Comparison of ENCODE assay signal across 22 cellular contexts in genomic region chr14:99538733-99539132, GRCh38. TPM values are rescaled to one million over a fixed set of nuclear protein-coding genes. Genes with fewer than 3 reads are reported as not detected.
DNase-seq lines count a peak whose midpoint lies in the region; ATAC-seq and TF ChIP-seq lines count a peak whose summit lies in the region.
"Had no signal": no experiment of that assay in that cellular context is flagged by ENCODE, and none has a peak within 500 bp of the region (broad histone marks: within the 10 kb centered on the region; RNA-seq: fewer than 3 reads in every experiment).

No MANE protein-coding gene starts in this region.

- no peak for TF ChIP-seq CTCF in HCT116 (IDR thresholded peaks at IDR 0.05 in 2 of 3, conservative IDR thresholded peaks at IDR 0.05 in 1 of 3; ENCODE audit: borderline replicate concordance in 1 of 3, insufficient read depth in 1 of 3, low read depth in 2 of 3, low read length in 2 of 3)
- TF ChIP-seq CTCF in RWPE2 (IDR thresholded peaks at IDR 0.05; ENCODE audit: poor library complexity, severe bottlenecking), result no peak
- TF ChIP-seq CTCF in mesothelial cell of epicardium (IDR thresholded peaks at IDR 0.05; ENCODE audit: unreplicated experiment), result no peak

- TF ChIP-seq RAD21 in HCT116 (IDR thresholded peaks at IDR 0.05; ENCODE audit: low read depth), result no peak

- peak overlapping the region; percentile 61 for H3K4me2 ChIP-seq in HCT116 (ENCODE audit: low read length)

- no peaks in the 10 kb centered on the region for H4K20me1 ChIP-seq in HCT116 (ENCODE audit: insufficient read depth)

- H3K36me3 ChIP-seq in HCT116 (ENCODE audit: control insufficient read depth in 1 of 2, insufficient read depth in 2 of 2, low read length in 2 of 2) (no peaks in the 10 kb centered on the region), RWPE2 (ENCODE audit: low read depth) (peaks cover 3% of the 10 kb centered on the region; the same call in 1 of the 2 replicates)
- H3K36me3 ChIP-seq: lower lobe of right lung, MG63 had no signal

- ATAC-seq in HCT116 (no peak), RWPE2 (ENCODE audit: low read depth) (no peak), GM18861 (IDR thresholded peaks at IDR 0.05; ENCODE audit: unreplicated experiment) (no peak)
- peak; percentile 42 to 49 for ATAC-seq in stimulated activated naive B cell treated with anti-CD40 and anti-IgM and Interleukin-4, amounts not matched to agents 10 μg/mL and 1 μg/mL and 100 μg/mL, for 72 hours (replicated peaks)
- ATAC-seq: PC-3 had no signal

- H3K9me3 ChIP-seq in HCT116 (ENCODE audit: control insufficient read depth in 1 of 2, insufficient read depth in 1 of 2, low read depth in 1 of 2, low read length in 2 of 2) (no peaks in the 10 kb centered on the region), RWPE2 (ENCODE audit: severe bottlenecking) (no peaks in the 10 kb centered on the region)
- H3K9me3 ChIP-seq: lower lobe of right lung, MG63 had no signal

- H3K9me3 Mint-ChIP-seq in mesothelial cell of epicardium, result no peaks in the 10 kb centered on the region
- no peaks in the 10 kb centered on the region for H3K9me3 Mint-ChIP-seq in stimulated activated naive B cell treated with anti-CD40 and anti-IgM and Interleukin-4, amounts not matched to agents 10 μg/mL and 1 μg/mL and 100 μg/mL, for 72 hours
- H3K9me3 Mint-ChIP-seq: activated CD4-positive, alpha-beta T cell treated with anti-CD3 and anti-CD28 coated beads, Interleukin-2, amount 10 ng/mL, durations not matched to agents 24 days and 14 days; endodermal cell had no signal

- peaks cover 48% of the 10 kb centered on the region for H3K4me1 Mint-ChIP-seq in mesothelial cell of epicardium
- peaks cover 9 to 12% of the 10 kb centered on the region in 2 donors for H3K4me1 Mint-ChIP-seq in stimulated activated naive B cell treated with anti-CD40 and anti-IgM and Interleukin-4, amounts not matched to agents 10 μg/mL and 1 μg/mL and 100 μg/mL, for 72 hours
- H3K4me1 Mint-ChIP-seq: activated CD4-positive, alpha-beta T cell treated with anti-CD3 and anti-CD28 coated beads, Interleukin-2, amount 10 ng/mL, durations not matched to agents 24 days and 14 days had no signal

- no peaks in the 10 kb centered on the region for H3K27me3 ChIP-seq in HCT116 (ENCODE audit: insufficient read depth, low read length)
- no peaks in the 10 kb centered on the region for H3K27me3 ChIP-seq in RWPE2 (ENCODE audit: insufficient read depth, poor library complexity, severe bottlenecking)
- H3K27me3 ChIP-seq: MG63 had no signal

- no peak for TF ChIP-seq POLR2A in HCT116 (IDR thresholded peaks at IDR 0.05; ENCODE audit: borderline replicate concordance, extremely low read depth, insufficient read depth, insufficient read length)

- no peaks in the 10 kb centered on the region for H3K9me2 ChIP-seq in HCT116 (ENCODE audit: insufficient read depth)

- intact Hi-C loops in HCT116 (cut with micrococcal nuclease), result no loop called here

- BruUV-seq in HCT116 (replicated peaks; lab: Mats Ljungman, UMichigan), result no TSS peak

- H3K27me3 Mint-ChIP-seq in mesothelial cell of epicardium (ENCODE audit: low read depth), result no peaks in the 10 kb centered on the region
- H3K27me3 Mint-ChIP-seq in stimulated activated naive B cell treated with anti-CD40 and anti-IgM and Interleukin-4, amounts not matched to agents 10 μg/mL and 1 μg/mL and 100 μg/mL, for 72 hours, result peaks cover 24 to 26% of the 10 kb centered on the region in 2 donors
- H3K27me3 Mint-ChIP-seq: activated CD4-positive, alpha-beta T cell treated with anti-CD3 and anti-CD28 coated beads, Interleukin-2, amount 10 ng/mL, durations not matched to agents 24 days and 14 days; CD4-positive, alpha-beta memory T cell had no signal

- H3K4me1 ChIP-seq in HCT116 (ENCODE audit: control insufficient read depth in 1 of 2, insufficient read depth in 2 of 2, low read length in 2 of 2) (peaks cover 18 to 35% of the 10 kb centered on the region in 2 experiments), RWPE2 (ENCODE audit: insufficient read depth, poor library complexity, severe bottlenecking) (peaks cover 33% of the 10 kb centered on the region)

- H3K27ac ChIP-seq in HCT116 (ENCODE audit: low read depth, low read length) (no peak overlapping the region), RWPE2 (ENCODE audit: poor library complexity, severe bottlenecking) (peak overlapping the region; percentile 69)
- H3K27ac ChIP-seq: lower lobe of right lung had no signal

- peaks cover 35% of the 10 kb centered on the region for H3K79me2 ChIP-seq in HCT116 (ENCODE audit: insufficient read depth, low read length)

- no peak overlapping the region for H3K9ac ChIP-seq in HCT116 (ENCODE audit: low read length)

- POLR2A ChIA-PET in HCT116 (lab: Charles Lee), result no interaction called here

- no peaks in the 10 kb centered on the region for H3K36me3 Mint-ChIP-seq in mesothelial cell of epicardium
- no peaks in the 10 kb centered on the region for H3K36me3 Mint-ChIP-seq in stimulated activated naive B cell treated with anti-CD40 and anti-IgM and Interleukin-4, amounts not matched to agents 10 μg/mL and 1 μg/mL and 100 μg/mL, for 72 hours
- H3K36me3 Mint-ChIP-seq: CD4-positive, alpha-beta memory T cell had no signal

- no peak overlapping the region for H2AFZ ChIP-seq in HCT116 (ENCODE audit: low read depth, low read length, poor library complexity, severe bottlenecking)

- no peak overlapping the region for H3K4me3 Mint-ChIP-seq in mesothelial cell of epicardium
- H3K4me3 Mint-ChIP-seq in stimulated activated naive B cell treated with anti-CD40 and anti-IgM and Interleukin-4, amounts not matched to agents 10 μg/mL and 1 μg/mL and 100 μg/mL, for 72 hours, result no peak overlapping the region
- H3K4me3 Mint-ChIP-seq: activated CD4-positive, alpha-beta T cell treated with anti-CD3 and anti-CD28 coated beads, Interleukin-2, amount 10 ng/mL, durations not matched to agents 24 days and 14 days; CD4-positive, alpha-beta memory T cell; endodermal cell had no signal

- CTCF ChIA-PET in HCT116 (lab: Charles Lee), result no interaction called here

- RAD21 ChIA-PET in HCT116 (lab: Charles Lee; ENCODE audit: low non-redundant PET in 1 of 2, low total read pairs in 2 of 2, uncharacterized antibody in 2 of 2, unreplicated experiment in 2 of 2), result no interaction called here

- no peak overlapping the region for H3K4me3 ChIP-seq in HCT116 (replicated peaks in 1 of 2; ENCODE audit: low read depth in 1 of 2, low read length in 2 of 2)
- no peak overlapping the region for H3K4me3 ChIP-seq in RWPE2 (ENCODE audit: severe bottlenecking)
- H3K4me3 ChIP-seq: lower lobe of right lung, MG63 had no signal

- H3K27ac Mint-ChIP-seq in mesothelial cell of epicardium, result peak overlapping the region; percentile 86
- peak overlapping the region; percentile 31 for H3K27ac Mint-ChIP-seq in stimulated activated naive B cell treated with anti-CD40 and anti-IgM and Interleukin-4, amounts not matched to agents 10 μg/mL and 1 μg/mL and 100 μg/mL, for 72 hours
- H3K27ac Mint-ChIP-seq: activated CD4-positive, alpha-beta T cell treated with anti-CD3 and anti-CD28 coated beads, Interleukin-2, amount 10 ng/mL, durations not matched to agents 24 days and 14 days; endodermal cell had no signal

- DNase-seq in HCT116 (ENCODE audit: low read depth, low spot score), result no peak
- no peak for DNase-seq in RWPE2 (ENCODE audit: low spot score)
- no peak for DNase-seq in mesothelial cell of epicardium (ENCODE audit: low spot score in 2 of 2, unreplicated experiment in 2 of 2)
- no peak for DNase-seq in stimulated activated naive B cell treated with anti-CD40 and anti-IgM and Interleukin-4, amounts not matched to agents 10 μg/mL and 1 μg/mL and 100 μg/mL, for 72 hours
- DNase-seq in AG08395 (ENCODE audit: low spot score), result no peak
- no peak for DNase-seq in NCI-H187 treated with DMSO at 0.1 percent for 48 hours (lab: John Stamatoyannopoulos, UW)
- DNase-seq: activated CD4-positive, alpha-beta T cell treated with anti-CD3 and anti-CD28 coated beads, Interleukin-2, amount 10 ng/mL, durations not matched to agents 24 days and 14 days; activated naive CD4-positive, alpha-beta T cell treated with anti-CD3 and anti-CD28 coated beads, Interleukin-2, amount 50 U/mL, for 16 hours; CD4-positive, alpha-beta memory T cell; cortex of kidney; DMS153; lower lobe of right lung; MG63; NCI-H1417; NCI-H82; PC-3; SIG-M5; small intestine; stimulated activated CD4-positive, alpha-beta T cell treated with anti-CD3 and anti-CD28 coated beads, Interleukin-2, amount 100 ng/mL, for 24 hours; T-helper 1 cell had no signal

TF ChIP-seq in HCT116, 20 proteins besides CTCF, POLR2A, EP300 and RAD21 (continues in another document):
- TF ChIP-seq ZNF274 (IDR thresholded peaks at IDR 0.05; ENCODE audit: low read depth, low read length) (no peak), ELF1 (IDR thresholded peaks at IDR 0.05; ENCODE audit: borderline replicate concordance, low read depth) (no peak), SRF (IDR thresholded peaks at IDR 0.05; ENCODE audit: low read depth) (no peak), CBX3 (IDR thresholded peaks at IDR 0.05; ENCODE audit: low read depth) (no peak), POLR2AphosphoS5 (IDR thresholded peaks at IDR 0.05; ENCODE audit: low read depth, low read length) (no peak), ZBTB33 (IDR thresholded peaks at IDR 0.05; ENCODE audit: extremely low read depth, insufficient replicate concordance, low read length) (no peak)

RNA-seq across cellular contexts. Expression of gene CCNK, which starts 57.5 kb away (rescaled TPM):
- total RNA-seq in HCT116 (2021; ENCODE audit: unreplicated experiment), result 68.2 TPM
- 29.1 and 40.5 TPM in 2 replicates for polyA plus RNA-seq in HCT116 (2012)
- 65.1 to 71.9 TPM (median 67.9 TPM) in 3 replicates for total RNA-seq in mesothelial cell of epicardium

RNA-seq across cellular contexts. Expression of gene SETD3, which starts 58.1 kb away (rescaled TPM):
- total RNA-seq in HCT116 (2021; ENCODE audit: unreplicated experiment) (46.6 TPM), mesothelial cell of epicardium (47.4 to 49.3 TPM (median 47.7 TPM) in 3 replicates)
- 15.3 and 21.7 TPM in 2 replicates for polyA plus RNA-seq in HCT116 (2012)

Comparison
In these comparisons a context has a peak if more than half of its experiments do, and no peak if none do; other contexts are left out.
1. ATAC-seq: peak in stimulated activated naive B cell treated with anti-CD40 and anti-IgM and Interleukin-4, amounts not matched to agents 10 μg/mL and 1 μg/mL and 100 μg/mL, for 72 hours (2 of 2); none in HCT116 (single experiment), RWPE2 (single experiment) and GM18861 (single experiment).